In genomic region chr11:65116370-65117205, GRCh38 we compare ENCODE assay signal across 8 cellular contexts. TPM values are rescaled to one million over a fixed set of nuclear protein-coding genes. Genes with fewer than 3 reads are reported as not detected.
DNase-seq lines count a peak whose midpoint lies in the region; ATAC-seq and TF ChIP-seq lines count a peak whose summit lies in the region.

No MANE protein-coding gene starts in this region.

- no CpG with 5 or more reads among the region's 68 CpGs for WGBS in mesendoderm (ENCODE audit: extremely low coverage, insufficient coverage, low lambda C conversion rate)

- H3K23ac ChIP-seq in mesendoderm (ENCODE audit: low read length) = peak overlapping the region; percentile 80

- peak overlapping the region; percentile 95 for H3K4me3 ChIP-seq in WERI-Rb-1 (ENCODE audit: low read depth, low read length)
- peak overlapping the region; percentile 95 for H3K4me3 ChIP-seq in mesendoderm (ENCODE audit: low read length)

- H2BK120ac ChIP-seq in mesendoderm (ENCODE audit: low read depth, low read length) = no peak overlapping the region

- H3K27ac Mint-ChIP-seq in CD14-positive monocyte = peak overlapping the region in 5 of 7 donors; percentile 22 to 84 (median 62)

- ATAC-seq in stimulated activated naive CD8-positive, alpha-beta T cell treated with anti-CD3 and anti-CD28 coated beads, Interleukin-15, Interleukin-2, amounts not matched to agents 100 U/mL and 50 U/mL, for 24 hours = peak; percentile 14
- no peak for ATAC-seq in HG03442 (IDR thresholded peaks at IDR 0.05; ENCODE audit: unreplicated experiment)

- H3K4me1 ChIP-seq in mesendoderm (ENCODE audit: control insufficient read depth, low read depth, low read length) = peaks cover 3% of the 10 kb centered on the region

- no peaks in the 10 kb centered on the region for H3K27me3 ChIP-seq in WERI-Rb-1 (ENCODE audit: insufficient read depth, low read depth, severe bottlenecking)
- no peaks in the 10 kb centered on the region for H3K27me3 ChIP-seq in mesendoderm (ENCODE audit: insufficient read depth, low read length, poor library complexity)

- peak overlapping the region; percentile 82 to 90 for H3K4me3 Mint-ChIP-seq in CD14-positive monocyte

- peak overlapping the region; percentile 58 for H2AK5ac ChIP-seq in mesendoderm (ENCODE audit: low read length)

- peaks cover 44 to 48% of the 10 kb centered on the region in 2 donors for H3K36me3 Mint-ChIP-seq in CD14-positive monocyte

- H3K18ac ChIP-seq in mesendoderm (ENCODE audit: low read length) = no peak overlapping the region

- peaks cover 13 to 22% (median 15%) of the 10 kb centered on the region in 3 donors for H3K27me3 Mint-ChIP-seq in CD14-positive monocyte (ENCODE audit: low read depth in 3 of 3)

- peak overlapping the region; percentile 93 for H3K9ac ChIP-seq in mesendoderm (ENCODE audit: low read length)

- DNase-seq in CD14-positive monocyte (ENCODE audit: low spot score) (no peak), HK-2 (ENCODE audit: unreplicated experiment) (peak; percentile 65), WERI-Rb-1 (no peak), mesendoderm (peak; percentile 52), SK-N-DZ (ENCODE audit: low spot score) (no peak)
- peak; percentile 67 for DNase-seq in stimulated activated naive CD8-positive, alpha-beta T cell treated with anti-CD3 and anti-CD28 coated beads, Interleukin-15, Interleukin-2, amounts not matched to agents 100 U/mL and 50 U/mL, for 24 hours

- H3K4me2 ChIP-seq in mesendoderm (ENCODE audit: low read length) = peak overlapping the region; percentile 95

- peak overlapping the region; percentile 99 for H3K56ac ChIP-seq in mesendoderm (ENCODE audit: low read length)

- H2BK5ac ChIP-seq in mesendoderm (ENCODE audit: low read length) = no peak overlapping the region

- peaks cover 22% of the 10 kb centered on the region for H3K79me2 ChIP-seq in mesendoderm (ENCODE audit: control insufficient read depth, insufficient read depth, low read length)

- H3K79me1 ChIP-seq in mesendoderm (ENCODE audit: low read length) = peaks cover 25% of the 10 kb centered on the region

- no peaks in the 10 kb centered on the region for H3K9me3 ChIP-seq in WERI-Rb-1 (ENCODE audit: severe bottlenecking)

- peak overlapping the region; percentile 61 for H3K4ac ChIP-seq in mesendoderm (ENCODE audit: low read depth, low read length)

- peaks cover 0 to 6% (median 0%) of the 10 kb centered on the region in 7 donors for H3K9me3 Mint-ChIP-seq in CD14-positive monocyte

- TF ChIP-seq CTCF in CD14-positive monocyte (IDR thresholded peaks at IDR 0.05) = no peak
- TF ChIP-seq CTCF in WERI-Rb-1 (IDR thresholded peaks at IDR 0.05; ENCODE audit: low read depth, low read length) = no peak

- intact Hi-C loops in CD14-positive monocyte (cut with micrococcal nuclease) = loop anchor here in 1 of 2 donors (2.0 kb wide), 1 partner anchor 18 kb away; the partner anchor contains the start of gene SYVN1

- no peak overlapping the region for H2BK15ac ChIP-seq in mesendoderm (replicated peaks; ENCODE audit: low read depth)

- peaks cover 51% of the 10 kb centered on the region for H3K36me3 ChIP-seq in WERI-Rb-1
- H3K36me3 ChIP-seq in mesendoderm (ENCODE audit: control insufficient read depth, insufficient read depth, low read length) = peaks cover 14% of the 10 kb centered on the region

- no peak overlapping the region for H4K8ac ChIP-seq in mesendoderm (ENCODE audit: low read depth, low read length)

- no peak overlapping the region for H4K5ac ChIP-seq in mesendoderm (ENCODE audit: low read length)

- H3K27ac ChIP-seq in WERI-Rb-1 = peak overlapping the region; percentile 84
- peak overlapping the region; percentile 92 for H3K27ac ChIP-seq in cingulate gyrus (ENCODE audit: low read depth, low read length)
- peak overlapping the region; percentile 71 for H3K27ac ChIP-seq in mesendoderm (ENCODE audit: low read depth, low read length)

- peaks cover 45% of the 10 kb centered on the region for H3K4me1 Mint-ChIP-seq in CD14-positive monocyte

RNA-seq across cellular contexts. Expression of gene ZNHIT2, which starts 0.9 kb away (rescaled TPM):
- 1 to 10 TPM; 5.8 to 9.4 TPM for polyA plus RNA-seq in CD14-positive monocyte
- polyA plus RNA-seq in mesendoderm (2013, experiment 1 of 2) = 9.7 TPM
- polyA plus RNA-seq in mesendoderm (2013, experiment 2 of 2) = 9.3 TPM
- polyA plus RNA-seq in SK-N-DZ (2014; cell fraction: cytosol; rRNA removed) = 10.6 and 11.0 TPM in 2 replicates
- polyA plus RNA-seq in SK-N-DZ (2014; cell fraction: nucleus; rRNA removed) = 8.1 and 8.6 TPM in 2 replicates

RNA-seq across cellular contexts. Expression of gene TM7SF2, which starts 4.9 kb away (rescaled TPM):
- 1 to 10 TPM; 1.8 TPM for polyA plus RNA-seq in CD14-positive monocyte
- polyA plus RNA-seq in mesendoderm (2013, experiment 1 of 2) = 24.5 TPM
- polyA plus RNA-seq in mesendoderm (2013, experiment 2 of 2) = 25.2 TPM
- polyA plus RNA-seq in SK-N-DZ (2014; cell fraction: cytosol; rRNA removed) = 34.3 and 35.1 TPM in 2 replicates
- 130 and 162 TPM in 2 replicates for polyA plus RNA-seq in SK-N-DZ (2014; cell fraction: nucleus; rRNA removed)

RNA-seq across cellular contexts. Expression of gene FAU, which starts 5.3 kb away (rescaled TPM):
- polyA plus RNA-seq in CD14-positive monocyte = 100 to 1,000 TPM; 668 to 799 TPM
- 1,392 TPM for polyA plus RNA-seq in mesendoderm (2013, experiment 1 of 2)
- polyA plus RNA-seq in mesendoderm (2013, experiment 2 of 2) = 1,437 TPM
- 666 and 692 TPM in 2 replicates for polyA plus RNA-seq in SK-N-DZ (2014; cell fraction: cytosol; rRNA removed)
- 399 and 571 TPM in 2 replicates for polyA plus RNA-seq in SK-N-DZ (2014; cell fraction: nucleus; rRNA removed)

RNA-seq across cellular contexts. Expression of gene MRPL49, which starts 5.5 kb away (rescaled TPM):
- 10 to 100 TPM; 32.7 to 33.9 TPM for polyA plus RNA-seq in CD14-positive monocyte
- polyA plus RNA-seq in mesendoderm (2013, experiment 1 of 2) = 45.4 TPM
- polyA plus RNA-seq in mesendoderm (2013, experiment 2 of 2) = 44.1 TPM
- 114 and 117 TPM in 2 replicates for polyA plus RNA-seq in SK-N-DZ (2014; cell fraction: cytosol; rRNA removed)
- polyA plus RNA-seq in SK-N-DZ (2014; cell fraction: nucleus; rRNA removed) = 41.2 and 44.6 TPM in 2 replicates

RNA-seq across cellular contexts. Expression of gene SYVN1, which starts 17.7 kb away (rescaled TPM):
- 1 to 10 TPM; 3.5 to 6.4 TPM for polyA plus RNA-seq in CD14-positive monocyte
- 19.5 TPM for polyA plus RNA-seq in mesendoderm (2013, experiment 1 of 2)
- polyA plus RNA-seq in mesendoderm (2013, experiment 2 of 2) = 19.2 TPM
- polyA plus RNA-seq in SK-N-DZ (2014; cell fraction: cytosol; rRNA removed) = 13.6 and 24.3 TPM in 2 replicates
- 30.5 and 38.6 TPM in 2 replicates for polyA plus RNA-seq in SK-N-DZ (2014; cell fraction: nucleus; rRNA removed)

Comparison
In these comparisons a context has a peak if more than half of its experiments do, and no peak if none do; other contexts are left out.
1. DNase-seq: peak in HK-2 (single experiment), mesendoderm (single experiment) and stimulated activated naive CD8-positive, alpha-beta T cell treated with anti-CD3 and anti-CD28 coated beads, Interleukin-15, Interleukin-2, amounts not matched to agents 100 U/mL and 50 U/mL, for 24 hours (single experiment); none in CD14-positive monocyte (single experiment), WERI-Rb-1 (single experiment) and SK-N-DZ (single experiment).
2. Peak in every context shown above with its lines, with median percentiles within 50 percentile points of each other: H3K27ac ChIP-seq.